Comparison of ENCODE assay signal across 1 cellular context in the genomic region with DNA sequence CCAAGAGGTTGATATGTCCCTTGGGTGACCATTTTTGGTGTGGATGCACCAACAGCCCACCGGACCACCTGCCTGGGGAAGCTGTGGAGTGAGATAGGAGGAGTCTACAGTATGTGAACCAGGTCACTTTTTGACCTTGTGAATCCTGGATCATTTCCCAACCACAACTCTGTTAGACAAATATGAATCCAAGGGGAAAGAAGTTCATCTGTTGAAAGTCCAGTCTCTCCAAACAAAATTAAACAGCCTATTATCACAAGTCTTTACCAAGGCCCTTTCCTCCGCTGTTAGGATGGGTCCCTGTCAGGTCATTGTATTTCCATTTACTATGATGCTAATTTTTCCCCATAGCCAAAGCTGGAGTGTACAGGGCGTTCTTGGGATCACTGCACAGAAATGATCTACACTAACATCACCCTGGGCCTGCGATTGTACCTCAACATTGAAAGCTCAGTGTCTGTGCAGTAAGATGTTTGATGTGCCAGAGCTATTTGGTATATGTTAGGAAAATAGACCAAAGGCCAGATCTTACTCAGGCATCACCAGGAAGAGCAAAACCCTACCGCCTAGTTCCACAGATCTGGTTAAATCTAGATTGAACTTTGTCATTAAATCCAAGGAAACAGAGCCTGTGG.
TF ChIP-seq lines count a peak whose summit lies in the region.

No MANE protein-coding gene starts in this region.

TF ChIP-seq in HepG2, 621 proteins besides CTCF, POLR2A, EP300 and RAD21 (continued from another document and continues in another):
- TF ChIP-seq KIAA2018 (CRISPR knock-in tag; IDR thresholded peaks at IDR 0.05; ENCODE audit: borderline replicate concordance), result no peak
- TF ChIP-seq SP140L (CRISPR knock-in tag; IDR thresholded peaks at IDR 0.05; ENCODE audit: borderline replicate concordance), result no peak
- TF ChIP-seq GFI1 (CRISPR knock-in tag; IDR thresholded peaks at IDR 0.05; ENCODE audit: borderline replicate concordance), result peak; percentile 81
- no peak for TF ChIP-seq TEAD2 (CRISPR knock-in tag; IDR thresholded peaks at IDR 0.05)
- TF ChIP-seq AHDC1 (CRISPR knock-in tag; IDR thresholded peaks at IDR 0.05; ENCODE audit: borderline replicate concordance), result peak; percentile 89; the same call in 1 of the 2 replicates
- TF ChIP-seq PAXIP1 (CRISPR knock-in tag; conservative IDR thresholded peaks at IDR 0.05), result peak; percentile 86
- TF ChIP-seq ZNF329 (CRISPR knock-in tag; IDR thresholded peaks at IDR 0.05; ENCODE audit: low read depth), result no peak
- no peak for TF ChIP-seq NFE2L1 (CRISPR knock-in tag; IDR thresholded peaks at IDR 0.05; ENCODE audit: borderline replicate concordance)
- TF ChIP-seq PAWR (CRISPR knock-in tag; IDR thresholded peaks at IDR 0.05; ENCODE audit: borderline replicate concordance), result no peak
- 0 out of 2 replicates have a peak, but pooled peaks have one; percentile 56 for TF ChIP-seq ZNF501 (CRISPR knock-in tag; IDR thresholded peaks at IDR 0.05)
- TF ChIP-seq FOXP1 (IDR thresholded peaks at IDR 0.05), result no peak
- TF ChIP-seq FOXP1 (CRISPR knock-in tag; IDR thresholded peaks at IDR 0.05), result peak; percentile 50; the same call in 1 of the 2 replicates
- TF ChIP-seq ATAD3A (CRISPR knock-in tag; IDR thresholded peaks at IDR 0.05), result no peak
- no peak for TF ChIP-seq NR3C1 (CRISPR knock-in tag; IDR thresholded peaks at IDR 0.05)
- TF ChIP-seq YEATS4 (CRISPR knock-in tag; IDR thresholded peaks at IDR 0.05; ENCODE audit: borderline replicate concordance), result no peak; the same call in 1 of the 2 replicates
- no peak for TF ChIP-seq MTA1 (CRISPR knock-in tag; IDR thresholded peaks at IDR 0.05; ENCODE audit: borderline replicate concordance)
- no peak for TF ChIP-seq ZNF337 (CRISPR knock-in tag; IDR thresholded peaks at IDR 0.05; ENCODE audit: borderline replicate concordance, low read depth)
- TF ChIP-seq FOXK2 (IDR thresholded peaks at IDR 0.05), result no peak
- no peak for TF ChIP-seq IKZF1 (IDR thresholded peaks at IDR 0.05)
- peak; percentile 61; the same call in 1 of the 2 replicates for TF ChIP-seq FOSL2 (CRISPR knock-in tag; IDR thresholded peaks at IDR 0.05)
- no peak for TF ChIP-seq GLMP (CRISPR knock-in tag; IDR thresholded peaks at IDR 0.05; ENCODE audit: borderline replicate concordance)
- TF ChIP-seq ZNF790 (CRISPR knock-in tag; IDR thresholded peaks at IDR 0.05; ENCODE audit: borderline replicate concordance), result no peak
- TF ChIP-seq TSC22D2 (CRISPR knock-in tag; IDR thresholded peaks at IDR 0.05; ENCODE audit: borderline replicate concordance), result no peak
- TF ChIP-seq NCOR1 (IDR thresholded peaks at IDR 0.05; ENCODE audit: borderline replicate concordance, low read length), result peak; percentile 77; the same call in 1 of the 2 replicates
- TF ChIP-seq ZNF605 (CRISPR knock-in tag; IDR thresholded peaks at IDR 0.05), result no peak
- TF ChIP-seq RARA (CRISPR knock-in tag; IDR thresholded peaks at IDR 0.05), result peak; percentile 95
- TF ChIP-seq ZNF317 (CRISPR knock-in tag; IDR thresholded peaks at IDR 0.05), result no peak
- peak; percentile 11; the same call in 1 of the 2 replicates for TF ChIP-seq KDM1A (CRISPR knock-in tag; IDR thresholded peaks at IDR 0.05)
- peak; percentile 78 for TF ChIP-seq FOXA3 (CRISPR knock-in tag; IDR thresholded peaks at IDR 0.05)
- TF ChIP-seq HIVEP1 (CRISPR knock-in tag; IDR thresholded peaks at IDR 0.05), result no peak
- TF ChIP-seq RFXAP (CRISPR knock-in tag; IDR thresholded peaks at IDR 0.05; ENCODE audit: borderline replicate concordance), result no peak
- TF ChIP-seq ZFP62 (CRISPR knock-in tag; IDR thresholded peaks at IDR 0.05), result no peak
- no peak for TF ChIP-seq NR1H2 (CRISPR knock-in tag; IDR thresholded peaks at IDR 0.05; ENCODE audit: borderline replicate concordance, low read depth)
- TF ChIP-seq CHCHD3 (CRISPR knock-in tag; IDR thresholded peaks at IDR 0.05), result no peak
- no peak for TF ChIP-seq TEAD3 (CRISPR knock-in tag; optimal IDR thresholded peaks at IDR 0.05; ENCODE audit: borderline replicate concordance)
- no peak for TF ChIP-seq STAG1 (CRISPR knock-in tag; IDR thresholded peaks at IDR 0.05)
- TF ChIP-seq RCOR2 (CRISPR knock-in tag; IDR thresholded peaks at IDR 0.05), result peak; percentile 67
- no peak for TF ChIP-seq SATB2 (CRISPR knock-in tag; IDR thresholded peaks at IDR 0.05)
- TF ChIP-seq ZNF589 (CRISPR knock-in tag; conservative IDR thresholded peaks at IDR 0.05), result no peak
- peak; percentile 34 for TF ChIP-seq MED8 (CRISPR knock-in tag; IDR thresholded peaks at IDR 0.05; ENCODE audit: insufficient replicate concordance)
- TF ChIP-seq GPN1 (CRISPR knock-in tag; IDR thresholded peaks at IDR 0.05; ENCODE audit: borderline replicate concordance), result no peak
- no peak for TF ChIP-seq ZNF180 (CRISPR knock-in tag; IDR thresholded peaks at IDR 0.05; ENCODE audit: borderline replicate concordance, low read depth)
- TF ChIP-seq FLYWCH1 (CRISPR knock-in tag; IDR thresholded peaks at IDR 0.05), result no peak
- TF ChIP-seq ZNF792 (CRISPR knock-in tag; IDR thresholded peaks at IDR 0.05), result 0 out of 2 replicates have a peak, but pooled peaks have one; percentile 58
- TF ChIP-seq ZNF275 (CRISPR knock-in tag; IDR thresholded peaks at IDR 0.05; ENCODE audit: borderline replicate concordance), result no peak
- TF ChIP-seq IRF2 (CRISPR knock-in tag; IDR thresholded peaks at IDR 0.05), result 0 out of 2 replicates have a peak, but pooled peaks have one; percentile 46
